ENCODE assay signal across 19 cellular contexts in genomic region chr4:74205559-74205958, GRCh38. TPM values are rescaled to one million over a fixed set of nuclear protein-coding genes. Genes with fewer than 3 reads are reported as not detected.
A peak's percentile ranks its signal among the peaks of the same experiment; 100 is the strongest.
DNase-seq lines count a peak whose midpoint lies in the region; ATAC-seq, FAIRE-seq and TF ChIP-seq lines count a peak whose summit lies in the region.
"Had no signal": no experiment of that assay in that cellular context is flagged by ENCODE, and none has a peak within 500 bp of the region (broad histone marks: within the 10 kb centered on the region; RNA-seq: fewer than 3 reads in every experiment).

No MANE protein-coding gene starts in this region.

- POLR2A ChIA-PET in K562 (lab: Yijun Ruan, JAX): no interaction called here

- no peak for TF ChIP-seq POLR2A in K562 (conservative IDR thresholded peaks at IDR 0.05)
- no peak for TF ChIP-seq POLR2A in erythroblast (IDR thresholded peaks at IDR 0.05; ENCODE audit: low read length)

- no peaks in the 10 kb centered on the region for H3K9me1 ChIP-seq in K562 (ENCODE audit: control insufficient read depth, insufficient read depth, low read length)

- H4K20me1 ChIP-seq in K562 (replicated peaks; ENCODE audit: control insufficient read depth, insufficient read depth, low read length) (no peaks in the 10 kb centered on the region), osteoblast (ENCODE audit: insufficient read depth, low read length) (no peaks in the 10 kb centered on the region)

- H3K27me3 ChIP-seq in K562 (ENCODE audit: control insufficient read depth in 2 of 2, insufficient read depth in 2 of 2, low read length in 2 of 2): no peaks in the 10 kb centered on the region
- H3K27me3 ChIP-seq in osteoblast (ENCODE audit: insufficient read depth, low read length): no peaks in the 10 kb centered on the region
- H3K27me3 ChIP-seq: testis had no signal

- CTCF ChIA-PET in K562 (lab: Yijun Ruan, JAX; ENCODE audit: low intra/inter-chr PET ratio): no interaction called here

- H3K4me1 ChIP-seq in K562 (replicated peaks in 1 of 2; ENCODE audit: control insufficient read depth in 2 of 2, insufficient read depth in 2 of 2, low read length in 2 of 2) (peaks cover 4 to 18% of the 10 kb centered on the region in 2 experiments; a peak in 3 of 5 replicates), osteoblast (ENCODE audit: insufficient read depth, low read length) (peaks cover 31% of the 10 kb centered on the region)
- H3K4me1 ChIP-seq: testis had no signal

- no peak overlapping the region for H3K4me3 ChIP-seq in K562
- H3K4me3 ChIP-seq in osteoblast (ENCODE audit: insufficient read depth, low read length): no peak overlapping the region
- H3K4me3 ChIP-seq: testis had no signal

- peak; percentile 39 for DNase-seq in DMS 273 (lab: John Stamatoyannopoulos, UW; ENCODE audit: unreplicated experiment)
- DNase-seq in K562 (ENCODE audit: extremely low read depth in 1 of 4, low spot score in 3 of 4): no peak
- no peak for DNase-seq in osteoblast (ENCODE audit: insufficient read length, low spot score, missing footprints)
- no peak for DNase-seq in activated CD8-positive, alpha-beta memory T cell treated with anti-CD3 and anti-CD28 coated beads, Interleukin-2, amount 50 U/mL, for 4 hours
- DNase-seq in mesenteric fat pad (ENCODE audit: low spot score): no peak
- no peak for DNase-seq in erythroblast (lab: John Stamatoyannopoulos, UW)
- DNase-seq: activated naive CD8-positive, alpha-beta T cell treated with anti-CD3 and anti-CD28 coated beads, Interleukin-2, amount 10 ng/mL, durations not matched to agents 7 days and 5 days; CD8-positive, alpha-beta T cell; dermis blood vessel endothelial cell; foreskin melanocyte; NCI-H1694; PC-3; SIG-M5; stimulated activated CD4-positive, alpha-beta T cell treated with anti-CD3 and anti-CD28 coated beads, Interleukin-12 subunit alpha, Interleukin-12 subunit beta, amount 100 ng/mL, for 4 hours had no signal

- H3K36me3 ChIP-seq in K562 (ENCODE audit: control insufficient read depth, insufficient read depth, low read length) (no peaks in the 10 kb centered on the region), osteoblast (ENCODE audit: insufficient read depth, low read length) (no peaks in the 10 kb centered on the region)

- TF ChIP-seq EP300 in K562 (IDR thresholded peaks at IDR 0.05; ENCODE audit: low read length): no peak

- H3K4me3 Mint-ChIP-seq in IgD-negative memory B cell: peak overlapping the region; percentile 63 to 93 (median 82)
- H3K4me3 Mint-ChIP-seq: activated naive CD8-positive, alpha-beta T cell treated with anti-CD3 and anti-CD28 coated beads, Interleukin-2, amount 10 ng/mL, durations not matched to agents 7 days and 5 days; CD8-positive, alpha-beta T cell had no signal

- no peaks in the 10 kb centered on the region for H3K27me3 Mint-ChIP-seq in IgD-negative memory B cell
- H3K27me3 Mint-ChIP-seq: activated naive CD8-positive, alpha-beta T cell treated with anti-CD3 and anti-CD28 coated beads, Interleukin-2, amount 10 ng/mL, durations not matched to agents 7 days and 5 days had no signal

- peak overlapping the region; percentile 93 to 96 (median 93) for H3K27ac Mint-ChIP-seq in IgD-negative memory B cell
- H3K27ac Mint-ChIP-seq: T-helper 1 cell treated with Interleukin-12 subunit alpha and Interleukin-12 subunit beta and Interleukin-4 antibody, amounts not matched to agents 30 μg/mL and 1 μg/mL, for 36 hours had no signal

- H3K9ac ChIP-seq in K562 (ENCODE audit: insufficient read depth in 1 of 2, low read depth in 2 of 2, low read length in 2 of 2): no peak overlapping the region

- H3K4me1 Mint-ChIP-seq in IgD-negative memory B cell: peaks cover 21% of the 10 kb centered on the region in 3 donors

- in situ Hi-C loops in K562 (cut with MboI): no loop called here

- H3K27ac ChIP-seq in K562 (ENCODE audit: extremely low read depth, low read depth, low read length): peak overlapping the region; percentile 8; the same call in 1 of the 3 replicates
- peak overlapping the region; percentile 94 for H3K27ac ChIP-seq in osteoblast (ENCODE audit: low read depth, low read length)

- H3K9me3 ChIP-seq in K562 (replicated peaks; ENCODE audit: control insufficient read depth, insufficient read depth, low read depth, low read length) (no peaks in the 10 kb centered on the region), osteoblast (ENCODE audit: low read depth, low read length) (no peaks in the 10 kb centered on the region)
- H3K9me3 ChIP-seq: testis had no signal

- peaks cover 1% of the 10 kb centered on the region for H3K36me3 Mint-ChIP-seq in IgD-negative memory B cell

- peak; percentile 18; the same call in 1 of the 3 replicates for ATAC-seq in K562
- ATAC-seq in GM18517 (IDR thresholded peaks at IDR 0.05; ENCODE audit: unreplicated experiment): no peak
- ATAC-seq: CD8-positive, alpha-beta T cell; PC-3 had no signal

- no peaks in the 10 kb centered on the region for H3K9me3 Mint-ChIP-seq in IgD-negative memory B cell
- H3K9me3 Mint-ChIP-seq: CD8-positive, alpha-beta T cell; T-helper 1 cell treated with Interleukin-12 subunit alpha and Interleukin-12 subunit beta and Interleukin-4 antibody, amounts not matched to agents 30 μg/mL and 1 μg/mL, for 36 hours had no signal

- intact Hi-C loops in K562 (cut with micrococcal nuclease): no loop called here

- H3K79me2 ChIP-seq in K562 (ENCODE audit: control insufficient read depth, insufficient read depth, low read length): no peaks in the 10 kb centered on the region
- H3K79me2 ChIP-seq in osteoblast (ENCODE audit: insufficient read depth, low read length): no peaks in the 10 kb centered on the region

- TF ChIP-seq CTCF in K562 (IDR thresholded peaks at IDR 0.05 in 2 of 3, conservative IDR thresholded peaks at IDR 0.05 in 1 of 3; ENCODE audit: insufficient read depth in 2 of 3, low read depth in 1 of 3, low read length in 3 of 3) (no peak), osteoblast (IDR thresholded peaks at IDR 0.05; ENCODE audit: extremely low read depth, low read depth, low read length) (no peak)

- H3K4me2 ChIP-seq in K562 (ENCODE audit: insufficient read depth, low read length) (no peak overlapping the region), osteoblast (ENCODE audit: insufficient read depth, low read length) (peak overlapping the region; percentile 80)

- BruUV-seq in K562 (replicated peaks; lab: Mats Ljungman, UMichigan): no TSS peak

- no peak for TF ChIP-seq RAD21 in K562 (CRISPR knock-in tag; conservative IDR thresholded peaks at IDR 0.05 in 1 of 2, IDR thresholded peaks at IDR 0.05 in 1 of 2)

- FAIRE-seq in K562 (lab: Jason Lieb, UNC): no peak
- FAIRE-seq: H1 had no signal

- no peak overlapping the region for H2AFZ ChIP-seq in K562 (ENCODE audit: low read depth, low read length)
- H2AFZ ChIP-seq in osteoblast (ENCODE audit: low read length): no peak overlapping the region

TF ChIP-seq in K562, 482 proteins besides CTCF, POLR2A, EP300 and RAD21 (continues in another document):
- no peak for TF ChIP-seq ZNF780A (CRISPR knock-in tag; IDR thresholded peaks at IDR 0.05)
- TF ChIP-seq TRIM25 (IDR thresholded peaks at IDR 0.05; ENCODE audit: borderline replicate concordance): no peak
- no peak for TF ChIP-seq ZC3H11A (IDR thresholded peaks at IDR 0.05; ENCODE audit: low read depth, low read length)
- no peak for TF ChIP-seq FOXJ2 (tag; IDR thresholded peaks at IDR 0.05)

RNA-seq across cellular contexts. Expression of gene MTHFD2L, which starts 47.6 kb away (rescaled TPM):
- polyA plus RNA-seq in IgD-negative memory B cell (5.1 TPM), K562 (2011; rRNA removed) (26.3 and 39.0 TPM in 2 replicates), K562 (2014; fragmentation: Illumina TruSeq; extraction: Trizol) (19.1 and 19.7 TPM in 2 replicates), K562 (2014; fragmentation: Nextera tagmentation; extraction: Ambion mirVana) (10 to 100 TPM; 10.0 to 13.7 TPM), K562 (2014; rRNA removed) (26.0 and 29.8 TPM in 2 replicates)
- total RNA-seq in K562 (2011; cell fraction: chromatin; rRNA removed; ENCODE audit: low replicate concordance): 20.6 and 60.4 TPM in 2 replicates
- total RNA-seq in K562 (2011; cell fraction: nucleolus; rRNA removed): 15.3 and 17.2 TPM in 2 replicates
- 39.8 and 80.6 TPM in 2 replicates for total RNA-seq in K562 (2011; cell fraction: nucleoplasm; rRNA removed)
- total RNA-seq in K562 (2014; rRNA removed) (26.7 and 38.1 TPM in 2 replicates), K562 (2014; rRNA removed; fragmentation: Illumina TruSeq; extraction: Trizol) (32.5 and 35.7 TPM in 2 replicates), K562 (2015; rRNA removed; fragmentation: Illumina TruSeq; extraction: Trizol) (24.0 and 26.6 TPM in 2 replicates), K562 (2021) (24.6 and 27.7 TPM in 2 replicates), osteoblast (10.3 and 13.0 TPM in 2 replicates), mesenteric fat pad (8.4 TPM)
- 6.3 and 12.8 TPM in 2 replicates for polyA plus RNA-seq in K562 (2011; cell fraction: cytosol; rRNA removed)
- polyA plus RNA-seq in K562 (2011; cell fraction: nucleus; rRNA removed): 24.4 and 28.3 TPM in 2 replicates
- 19.8 and 20.1 TPM in 2 replicates for polyA plus RNA-seq in K562 (2012)
- 26.0 and 28.5 TPM in 2 replicates for polyA minus RNA-seq in K562 (2011; rRNA and poly(A)+ RNA removed)
- polyA minus RNA-seq in K562 (2011; cell fraction: cytosol; rRNA and poly(A)+ RNA removed): 8.8 and 9.2 TPM in 2 replicates
- 47.9 and 57.3 TPM in 2 replicates for polyA minus RNA-seq in K562 (2011; cell fraction: nucleus; rRNA and poly(A)+ RNA removed)
